12 cellular contexts compared by ENCODE assay signal in the genomic region with DNA sequence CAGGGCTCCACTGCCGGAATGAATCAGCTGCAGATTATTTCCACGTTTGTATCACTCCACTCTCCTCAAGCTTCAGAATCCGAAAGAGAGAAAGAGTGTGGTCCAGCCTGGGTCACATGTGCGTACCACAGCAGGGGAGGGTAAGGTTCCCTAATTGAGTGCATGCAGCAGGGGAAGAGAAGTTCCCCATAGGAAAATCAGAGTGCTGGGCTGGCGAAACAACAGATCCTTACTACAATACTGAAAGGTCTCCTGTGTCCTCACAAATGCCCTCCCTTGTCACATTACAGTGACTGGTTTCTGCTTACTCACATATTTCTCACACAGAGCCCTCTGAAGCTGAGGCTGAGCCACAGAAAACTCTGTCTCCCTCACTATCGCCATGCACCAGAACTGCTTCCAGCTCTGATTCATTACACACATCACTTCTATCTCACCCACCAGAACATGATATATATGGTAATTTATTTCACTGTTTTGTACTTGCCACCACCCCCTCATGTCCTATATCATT.
A peak's percentile ranks its signal among the peaks of the same experiment; 100 is the strongest.
DNase-seq lines count a peak whose midpoint lies in the region; ATAC-seq, FAIRE-seq and TF ChIP-seq lines count a peak whose summit lies in the region.
"Had no signal": no experiment of that assay in that cellular context is flagged by ENCODE, and none has a peak within 500 bp of the region (broad histone marks: within the 10 kb centered on the region; RNA-seq: fewer than 3 reads in every experiment).

No MANE protein-coding gene starts in this region.

- no peaks in the 10 kb centered on the region for H4K20me1 ChIP-seq in OCI-LY3 (ENCODE audit: insufficient read depth, low read length)

- WGBS in endodermal cell (ENCODE audit: insufficient coverage in 1 of 2, insufficient read length in 1 of 2), 2 experiments: 87 to 90% methylated on average over 4 to 6 of the region's 6 CpGs

- no peak overlapping the region for H3K27ac ChIP-seq in OCI-LY3 (ENCODE audit: low read length)
- no peak overlapping the region for H3K27ac ChIP-seq in rectal smooth muscle tissue (ENCODE audit: low read depth, low read length)
- H3K27ac ChIP-seq in endodermal cell (ENCODE audit: low read depth, low read length): no peak overlapping the region
- H3K27ac ChIP-seq: SJCRH30 had no signal

- TF ChIP-seq CTCF in OCI-LY3 (IDR thresholded peaks at IDR 0.05; ENCODE audit: low read depth, low read length) (no peak), chondrocyte (IDR thresholded peaks at IDR 0.05) (no peak), endodermal cell (conservative IDR thresholded peaks at IDR 0.05) (no peak)

- ATAC-seq in natural killer cell treated with Interleukin-12 subunit alpha and Interleukin-12 subunit beta and Interleukin-15 and Interleukin-18, amount 100 ng/mL, for 72 hours: no peak

- H3K4me1 Mint-ChIP-seq in chondrocyte (ENCODE audit: low read depth): peaks cover 9% of the 10 kb centered on the region
- no peaks in the 10 kb centered on the region for H3K4me1 Mint-ChIP-seq in natural killer cell treated with Interleukin-12 subunit alpha and Interleukin-12 subunit beta and Interleukin-15 and Interleukin-18, amount 100 ng/mL, for 72 hours (ENCODE audit: low read depth in 2 of 2)
- H3K4me1 Mint-ChIP-seq in endodermal cell: no peaks in the 10 kb centered on the region

- H3K9me3 Mint-ChIP-seq in chondrocyte (ENCODE audit: low read depth) (no peaks in the 10 kb centered on the region), endodermal cell (peaks cover 14% of the 10 kb centered on the region)
- peaks cover 15% of the 10 kb centered on the region for H3K9me3 Mint-ChIP-seq in natural killer cell treated with Interleukin-12 subunit alpha and Interleukin-12 subunit beta and Interleukin-15 and Interleukin-18, amount 100 ng/mL, for 72 hours

- no peaks in the 10 kb centered on the region for H3K36me3 ChIP-seq in OCI-LY3 (replicated peaks; ENCODE audit: low read depth, low read length)
- no peaks in the 10 kb centered on the region for H3K36me3 ChIP-seq in rectal smooth muscle tissue (ENCODE audit: control insufficient read depth, insufficient read depth, low read length)
- H3K36me3 ChIP-seq in endodermal cell (ENCODE audit: control insufficient read depth, insufficient read depth, low read length): no peaks in the 10 kb centered on the region
- H3K36me3 ChIP-seq: SJCRH30 had no signal

- H3K27ac Mint-ChIP-seq in chondrocyte (ENCODE audit: unreplicated experiment) (no peak overlapping the region), endodermal cell (no peak overlapping the region)
- H3K27ac Mint-ChIP-seq in natural killer cell treated with Interleukin-12 subunit alpha and Interleukin-12 subunit beta and Interleukin-15 and Interleukin-18, amount 100 ng/mL, for 72 hours: no peak overlapping the region

- 0 out of 2 replicates have a peak overlapping the region, but pooled peaks have one; percentile 15 for H3K4me2 ChIP-seq in OCI-LY3 (ENCODE audit: low read length)

- peak; percentile 67 for FAIRE-seq in GM12892 (lab: Jason Lieb, UNC)

- TF ChIP-seq POLR2A in GM12892 (IDR thresholded peaks at IDR 0.05; ENCODE audit: low read depth, low read length): no peak

- H3K36me3 Mint-ChIP-seq in chondrocyte (ENCODE audit: low read depth) (no peaks in the 10 kb centered on the region), endodermal cell (ENCODE audit: low read depth) (no peaks in the 10 kb centered on the region)
- H3K36me3 Mint-ChIP-seq in natural killer cell treated with Interleukin-12 subunit alpha and Interleukin-12 subunit beta and Interleukin-15 and Interleukin-18, amount 100 ng/mL, for 72 hours: no peaks in the 10 kb centered on the region

- H3K4me3 ChIP-seq in OCI-LY3 (ENCODE audit: low read length): no peak overlapping the region
- peak overlapping the region; percentile 21 for H3K4me3 ChIP-seq in rectal smooth muscle tissue (ENCODE audit: low read length)
- no peak overlapping the region for H3K4me3 ChIP-seq in endodermal cell (ENCODE audit: low read length)
- H3K4me3 ChIP-seq: SJCRH30 had no signal

- H3K27me3 Mint-ChIP-seq in chondrocyte (ENCODE audit: low read depth) (no peaks in the 10 kb centered on the region), endodermal cell (ENCODE audit: insufficient read depth) (no peaks in the 10 kb centered on the region)
- no peaks in the 10 kb centered on the region for H3K27me3 Mint-ChIP-seq in natural killer cell treated with Interleukin-12 subunit alpha and Interleukin-12 subunit beta and Interleukin-15 and Interleukin-18, amount 100 ng/mL, for 72 hours

- H3K4me3 Mint-ChIP-seq in chondrocyte (ENCODE audit: unreplicated experiment): no peak overlapping the region
- H3K4me3 Mint-ChIP-seq in natural killer cell treated with Interleukin-12 subunit alpha and Interleukin-12 subunit beta and Interleukin-15 and Interleukin-18, amount 100 ng/mL, for 72 hours: no peak overlapping the region
- H3K4me3 Mint-ChIP-seq in endodermal cell: no peak overlapping the region

- H3K9me3 ChIP-seq in OCI-LY3 (ENCODE audit: insufficient read depth, low read length) (no peaks in the 10 kb centered on the region), endodermal cell (ENCODE audit: control insufficient read depth, low read length) (no peaks in the 10 kb centered on the region)
- H3K9me3 ChIP-seq: SJCRH30 had no signal

- no peak overlapping the region for H2AFZ ChIP-seq in OCI-LY3 (ENCODE audit: low read depth, low read length)

- H3K4me1 ChIP-seq in OCI-LY3 (ENCODE audit: low read length): no peaks in the 10 kb centered on the region
- H3K4me1 ChIP-seq in rectal smooth muscle tissue (ENCODE audit: control insufficient read depth, insufficient read depth, low read length): peaks cover 2% of the 10 kb centered on the region
- no peaks in the 10 kb centered on the region for H3K4me1 ChIP-seq in endodermal cell (ENCODE audit: control insufficient read depth, insufficient read depth, low read length)
- H3K4me1 ChIP-seq: SJCRH30 had no signal

- H3K9ac ChIP-seq in OCI-LY3 (ENCODE audit: low read length) (no peak overlapping the region), rectal smooth muscle tissue (ENCODE audit: low read length) (no peak overlapping the region), endodermal cell (ENCODE audit: extremely low read depth, low read length, poor library complexity, severe bottlenecking) (no peak overlapping the region)

- H3K27me3 ChIP-seq in OCI-LY3 (ENCODE audit: low read depth, low read length) (no peaks in the 10 kb centered on the region), rectal smooth muscle tissue (ENCODE audit: control insufficient read depth, insufficient read depth, low read length) (no peaks in the 10 kb centered on the region), endodermal cell (ENCODE audit: control insufficient read depth, insufficient read depth, low read length, poor library complexity, severe bottlenecking) (no peaks in the 10 kb centered on the region)
- H3K27me3 ChIP-seq: SJCRH30 had no signal

- no peaks in the 10 kb centered on the region for H3K79me2 ChIP-seq in OCI-LY3 (ENCODE audit: low read length)

- no peak for DNase-seq in GM12892 (ENCODE audit: insufficient read length)
- peak; percentile 0 for DNase-seq in fibroblast of peridontal ligament (ENCODE audit: extremely low read depth)
- no peak for DNase-seq in activated CD4-positive, CD25-positive, alpha-beta regulatory T cell treated with anti-CD3 and anti-CD28 coated beads, Interleukin-2, amount 50 U/mL, for 72 hours
- no peak for DNase-seq in chondrocyte (ENCODE audit: low spot score)
- no peak for DNase-seq in natural killer cell treated with Interleukin-12 subunit alpha and Interleukin-12 subunit beta and Interleukin-15 and Interleukin-18, amount 100 ng/mL, for 72 hours (ENCODE audit: low spot score)
- DNase-seq in endodermal cell: no peak
- DNase-seq: activated CD4-positive, alpha-beta T cell treated with anti-CD3 and anti-CD28 coated beads for 4 hours; activated effector memory CD4-positive, alpha-beta T cell treated with Interleukin-2 at 50 U/mL for 16 hours; NCI-H226; SJCRH30 had no signal
